In genomic region chr2:120293123-120293990, GRCh38 we compare ENCODE assay signal across 13 cellular contexts. TPM values are rescaled to one million over a fixed set of nuclear protein-coding genes. Genes with fewer than 3 reads are reported as not detected.
A peak's percentile ranks its signal among the peaks of the same experiment; 100 is the strongest.
DNase-seq lines count a peak whose midpoint lies in the region; ATAC-seq and TF ChIP-seq lines count a peak whose summit lies in the region.
"Had no signal": no experiment of that assay in that cellular context is flagged by ENCODE, and none has a peak within 500 bp of the region (broad histone marks: within the 10 kb centered on the region; RNA-seq: fewer than 3 reads in every experiment).

No MANE protein-coding gene starts in this region.

- peak overlapping the region; percentile 76 for H3K4me3 Mint-ChIP-seq in memory B cell
- H3K4me3 Mint-ChIP-seq in MCF 10A (ENCODE audit: unreplicated experiment), result no peak overlapping the region

- H3K4me1 Mint-ChIP-seq in memory B cell (peaks cover 8% of the 10 kb centered on the region), MCF 10A (ENCODE audit: insufficient read depth, unreplicated experiment) (peaks cover 10% of the 10 kb centered on the region)

- H3K27ac Mint-ChIP-seq in memory B cell (peak overlapping the region; percentile 71), MCF 10A (ENCODE audit: low read depth, unreplicated experiment) (no peak overlapping the region)

- H3K9me3 Mint-ChIP-seq in memory B cell (no peaks in the 10 kb centered on the region), MCF 10A (ENCODE audit: unreplicated experiment) (no peaks in the 10 kb centered on the region)

- POLR2A ChIA-PET in MCF 10A (lab: Yijun Ruan, JAX), result interaction anchor here (0.6 to 0.7 kb wide), 2 partner anchors 18 to 91 kb away, joined by 3 to 5 read pairs; no protein-coding TSS in a partner anchor

- ATAC-seq in GM18867 (IDR thresholded peaks at IDR 0.05; ENCODE audit: unreplicated experiment) (peak; percentile 47), GM21717 (IDR thresholded peaks at IDR 0.05; ENCODE audit: unreplicated experiment) (peak; percentile 26), HG03460 (IDR thresholded peaks at IDR 0.05; ENCODE audit: unreplicated experiment) (peak; percentile 23), memory B cell (ENCODE audit: low read depth) (peak; percentile 59)
- ATAC-seq: stimulated activated naive CD8-positive, alpha-beta T cell treated with anti-CD3 and anti-CD28 coated beads, Interleukin-15, Interleukin-2, amounts not matched to agents 100 U/mL and 50 U/mL, for 24 hours had no signal

- DNase-seq in memory B cell (ENCODE audit: low spot score in 2 of 2) (no peak), NCI-H526 treated with DMSO at 0.1 percent for 48 hours (lab: John Stamatoyannopoulos, UW) (no peak), NCI-H146 treated with DMSO at 0.1 percent for 48 hours (lab: John Stamatoyannopoulos, UW; ENCODE audit: unreplicated experiment) (no peak), MCF 10A (ENCODE audit: unreplicated experiment) (no peak)
- no peak for DNase-seq in stimulated activated CD4-positive, alpha-beta T cell treated with anti-CD3 and anti-CD28 coated beads, Interleukin-1b, Interleukin-23, amount 100 ng/mL, for 48 hours
- DNase-seq: activated CD4-positive, alpha-beta T cell treated with anti-CD3 and anti-CD28 coated beads for 1 hour; DMS153; MG63; sigmoid colon; stimulated activated naive CD8-positive, alpha-beta T cell treated with anti-CD3 and anti-CD28 coated beads, Interleukin-15, Interleukin-2, amounts not matched to agents 100 U/mL and 50 U/mL, for 24 hours had no signal

- CTCF ChIA-PET in MCF 10A (lab: Yijun Ruan, JAX), result interaction anchor here (0.6 to 0.8 kb wide), 2 partner anchors 16 to 45 kb away, joined by 3 to 4 read pairs; no protein-coding TSS in a partner anchor

- TF ChIP-seq CTCF in MCF 10A (IDR thresholded peaks at IDR 0.05; ENCODE audit: unreplicated experiment), result no peak

- H3K27me3 Mint-ChIP-seq in memory B cell (no peaks in the 10 kb centered on the region), MCF 10A (ENCODE audit: insufficient read depth, unreplicated experiment) (no peaks in the 10 kb centered on the region)

- H3K36me3 Mint-ChIP-seq in memory B cell (peaks cover 51% of the 10 kb centered on the region), MCF 10A (ENCODE audit: insufficient read depth, unreplicated experiment) (peaks cover 52% of the 10 kb centered on the region)

- BruUV-seq in MCF 10A (replicated peaks; lab: Mats Ljungman, UMichigan), result no TSS peak

- intact Hi-C loops in MCF 10A (cut with micrococcal nuclease), result no loop called here

RNA-seq across cellular contexts. Expression of gene RALB, which starts 40.7 kb away (rescaled TPM):
- 37.4 and 46.5 TPM in 2 replicates for total RNA-seq in MCF 10A (2022)

RNA-seq across cellular contexts. Expression of gene INHBB, which starts 52.6 kb away (rescaled TPM):
- 0.10 and 0.16 TPM in 2 replicates for total RNA-seq in MCF 10A (2022)
